In the genomic region with DNA sequence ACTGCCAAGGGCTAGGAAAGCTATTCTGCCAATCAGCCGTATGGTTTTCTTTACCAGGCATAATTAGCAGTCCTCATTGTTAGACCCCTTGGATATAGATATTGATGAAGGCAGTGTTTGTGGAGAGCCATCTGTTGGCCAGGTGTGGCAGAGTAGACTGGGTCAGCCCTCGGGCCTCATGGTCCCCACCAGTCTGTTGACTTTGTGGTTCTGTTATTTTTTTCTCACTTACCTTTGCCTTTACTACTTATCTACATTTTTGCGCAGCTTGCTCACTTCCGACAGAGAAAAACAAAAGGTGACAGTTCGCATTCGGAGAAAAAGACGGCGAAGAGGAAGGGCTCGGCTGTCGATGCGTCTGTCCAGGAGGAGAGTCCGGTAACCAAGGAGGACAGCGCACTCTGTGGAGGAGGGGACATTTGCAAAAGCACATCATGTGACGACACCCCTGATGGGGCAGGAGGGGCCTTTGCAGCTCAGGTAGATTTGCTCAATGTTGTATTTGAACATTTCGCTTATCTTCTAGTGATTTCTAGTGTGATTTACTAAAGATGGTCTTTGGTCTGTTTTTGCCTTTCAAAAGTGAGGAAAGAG, we compare ENCODE assay signal across 1 cellular context.
TF ChIP-seq lines count a peak whose summit lies in the region.

No MANE protein-coding gene starts in this region.

TF ChIP-seq in GM23338, 12 proteins besides CTCF, POLR2A, EP300 and RAD21:
- TF ChIP-seq, protein P1, sequence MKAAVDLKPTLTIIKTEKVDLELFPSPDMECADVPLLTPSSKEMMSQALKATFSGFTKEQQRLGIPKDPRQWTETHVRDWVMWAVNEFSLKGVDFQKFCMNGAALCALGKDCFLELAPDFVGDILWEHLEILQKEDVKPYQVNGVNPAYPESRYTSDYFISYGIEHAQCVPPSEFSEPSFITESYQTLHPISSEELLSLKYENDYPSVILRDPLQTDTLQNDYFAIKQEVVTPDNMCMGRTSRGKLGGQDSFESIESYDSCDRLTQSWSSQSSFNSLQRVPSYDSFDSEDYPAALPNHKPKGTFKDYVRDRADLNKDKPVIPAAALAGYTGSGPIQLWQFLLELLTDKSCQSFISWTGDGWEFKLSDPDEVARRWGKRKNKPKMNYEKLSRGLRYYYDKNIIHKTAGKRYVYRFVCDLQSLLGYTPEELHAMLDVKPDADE (IDR thresholded peaks at IDR 0.05) = no peak
- TF ChIP-seq ZNF114 (CRISPR knock-in tag; IDR thresholded peaks at IDR 0.05) (no peak), STAT1 (IDR thresholded peaks at IDR 0.05; ENCODE audit: unreplicated experiment) (no peak)
